8 cellular contexts compared by ENCODE assay signal in genomic region chr2:154452906-154453493, GRCh38.
DNase-seq lines count a peak whose midpoint lies in the region; ATAC-seq and TF ChIP-seq lines count a peak whose summit lies in the region.

No MANE protein-coding gene starts in this region.

- no peak overlapping the region for H3K4me2 ChIP-seq in neural progenitor cell

- H3K27ac ChIP-seq in neural progenitor cell (no peak overlapping the region), colonic mucosa (no peak overlapping the region)

- TF ChIP-seq CTCF in LNCAP (IDR thresholded peaks at IDR 0.05) (peak; percentile 59), neural progenitor cell (IDR thresholded peaks at IDR 0.05) (peak; percentile 56), colonic mucosa (IDR thresholded peaks at IDR 0.05) (no peak)

- H3K4me1 ChIP-seq in neural progenitor cell (no peaks in the 10 kb centered on the region), colonic mucosa (no peaks in the 10 kb centered on the region)

- H3K4me3 Mint-ChIP-seq in neural progenitor cell = no peak overlapping the region

- no peaks in the 10 kb centered on the region for H3F3A ChIP-seq in neural progenitor cell (ENCODE audit: low read depth)

- H3K27me3 ChIP-seq in neural progenitor cell (no peaks in the 10 kb centered on the region), colonic mucosa (no peaks in the 10 kb centered on the region)

- H3K79me2 ChIP-seq in neural progenitor cell (ENCODE audit: low read depth) = no peaks in the 10 kb centered on the region

- H3K36me3 Mint-ChIP-seq in neural progenitor cell = no peaks in the 10 kb centered on the region

- no peaks in the 10 kb centered on the region for H3K9me3 Mint-ChIP-seq in neural progenitor cell

- intact Hi-C loops in colonic mucosa (cut with DNase I) = no loop called here

- H3K36me3 ChIP-seq in neural progenitor cell = no peaks in the 10 kb centered on the region
- no peaks in the 10 kb centered on the region for H3K36me3 ChIP-seq in colonic mucosa

- no peak overlapping the region for H3K4me3 ChIP-seq in neural progenitor cell
- no peak overlapping the region for H3K4me3 ChIP-seq in colonic mucosa

- H3K9me3 ChIP-seq in neural progenitor cell (ENCODE audit: low read depth) (no peaks in the 10 kb centered on the region), colonic mucosa (no peaks in the 10 kb centered on the region)

- H3K27me3 Mint-ChIP-seq in neural progenitor cell (ENCODE audit: insufficient read depth, low read depth) = no peaks in the 10 kb centered on the region

- H2AFZ ChIP-seq in neural progenitor cell (replicated peaks) = no peak overlapping the region

- no peaks in the 10 kb centered on the region for H4K20me1 ChIP-seq in neural progenitor cell (ENCODE audit: low read depth)

- no peak overlapping the region for H3K27ac Mint-ChIP-seq in neural progenitor cell

- DNase-seq in AML-193 (lab: John Stamatoyannopoulos, UW) (peak; percentile 43 to 53), astrocyte of the hippocampus (ENCODE audit: low read depth, low spot score) (peak; percentile 18), neural progenitor cell (ENCODE audit: low spot score) (no peak), colonic mucosa (no peak), SHP77 treated with DMSO at 0.1 percent for 48 hours (lab: John Stamatoyannopoulos, UW) (no peak)
- no peak for DNase-seq in NK-92 treated with Interleukin-12 subunit alpha and Interleukin-12 subunit beta, amount 100 ng/mL, for 24 hours (lab: John Stamatoyannopoulos, UW)

- H3K4me1 Mint-ChIP-seq in neural progenitor cell = no peaks in the 10 kb centered on the region

- no peak overlapping the region for H3K9ac ChIP-seq in neural progenitor cell
- H3K9ac ChIP-seq in colonic mucosa (ENCODE audit: low read depth in 2 of 2, low read length in 2 of 2) = no peak overlapping the region

- ATAC-seq in GM19324 (IDR thresholded peaks at IDR 0.05; ENCODE audit: low FRiP score, unreplicated experiment) = peak; percentile 48

Comparison
In these comparisons a context has a peak if more than half of its experiments do, and no peak if none do; other contexts are left out.
1. DNase-seq: peak in AML-193 (2 of 2) and astrocyte of the hippocampus (single experiment); none in neural progenitor cell (single experiment), colonic mucosa (single experiment), SHP77 treated with DMSO at 0.1 percent for 48 hours (single experiment) and NK-92 treated with Interleukin-12 subunit alpha and Interleukin-12 subunit beta, amount 100 ng/mL, for 24 hours (single experiment).